Comparison of ENCODE assay signal across 22 cellular contexts in genomic region chr3:197595470-197596185, GRCh38. TPM values are rescaled to one million over a fixed set of nuclear protein-coding genes. Genes with fewer than 3 reads are reported as not detected.
DNase-seq lines count a peak whose midpoint lies in the region; ATAC-seq, FAIRE-seq and TF ChIP-seq lines count a peak whose summit lies in the region.
"Had no signal": no experiment of that assay in that cellular context is flagged by ENCODE, and none has a peak within 500 bp of the region (broad histone marks: within the 10 kb centered on the region; RNA-seq: fewer than 3 reads in every experiment).

No MANE protein-coding gene starts in this region.

- H3K4me3 ChIP-seq in HepG2 (replicated peaks in 1 of 3; ENCODE audit: insufficient read depth in 1 of 3, low read depth in 2 of 3, low read length in 3 of 3) = no peak overlapping the region
- H3K4me3 ChIP-seq in right lobe of liver = no peak overlapping the region
- no peak overlapping the region for H3K4me3 ChIP-seq in H1 (ENCODE audit: extremely low read depth in 1 of 4, insufficient read depth in 2 of 4, low read depth in 3 of 4, low read length in 4 of 4)
- no peak overlapping the region for H3K4me3 ChIP-seq in small intestine (ENCODE audit: low read depth in 1 of 2, low read length in 2 of 2)
- H3K4me3 ChIP-seq: gastrocnemius medialis, lower lobe of right lung, psoas muscle, thoracic aorta had no signal

- H3K56ac ChIP-seq in H1 (replicated peaks; ENCODE audit: insufficient read length, low read depth, low read length) = no peak overlapping the region

- H3K36me3 ChIP-seq in HepG2 (replicated peaks in 1 of 2; ENCODE audit: control insufficient read depth in 1 of 2, insufficient read depth in 2 of 2, low read length in 2 of 2) (no peaks in the 10 kb centered on the region), right lobe of liver (no peaks in the 10 kb centered on the region), H1 (ENCODE audit: control insufficient read depth in 2 of 4, insufficient read depth in 4 of 4, low read length in 3 of 4) (no peaks in the 10 kb centered on the region), small intestine (ENCODE audit: control insufficient read depth in 2 of 2, insufficient read depth in 2 of 2, low read length in 2 of 2) (no peaks in the 10 kb centered on the region)
- H3K36me3 ChIP-seq: gastrocnemius medialis, thoracic aorta had no signal

- no peak overlapping the region for H4K5ac ChIP-seq in H1 (ENCODE audit: insufficient read length, low read depth, low read length)

- peak overlapping the region; percentile 44; the same call in 1 of the 2 replicates for H2BK5ac ChIP-seq in H1 (ENCODE audit: low read depth, low read length)

- H3K4me2 ChIP-seq in HepG2 (ENCODE audit: low read depth, low read length) = no peak overlapping the region
- H3K4me2 ChIP-seq in H1 (ENCODE audit: insufficient read depth in 1 of 2, low read depth in 2 of 2, low read length in 2 of 2) = no peak overlapping the region

- TF ChIP-seq CTCF in HepG2 (CRISPR knock-in tag; IDR thresholded peaks at IDR 0.05) = no peak
- no peak for TF ChIP-seq CTCF in right lobe of liver (IDR thresholded peaks at IDR 0.05)
- TF ChIP-seq CTCF in H1 (IDR thresholded peaks at IDR 0.05; ENCODE audit: control extremely low read depth in 1 of 3, insufficient read depth in 1 of 3, low read depth in 1 of 3, low read length in 3 of 3) = no peak

- FAIRE-seq in HepG2 (lab: Jason Lieb, UNC) (no peak), H1 (lab: Jason Lieb, UNC) (no peak), small intestine (lab: Jason Lieb, UNC) (no peak)
- FAIRE-seq: GM12892 had no signal

- peak overlapping the region; percentile 82; the same call in 1 of the 2 replicates for H2BK20ac ChIP-seq in H1 (ENCODE audit: low read length)

- no peak overlapping the region for H3K18ac ChIP-seq in H1 (ENCODE audit: extremely low read depth, low read length)

- H3K27ac ChIP-seq in HepG2 (ENCODE audit: extremely low read length, insufficient read depth, low read length) (peak overlapping the region; percentile 21), right lobe of liver (no peak overlapping the region), H1 (ENCODE audit: low read depth, low read length) (no peak overlapping the region), small intestine (ENCODE audit: low read depth in 1 of 2, low read length in 1 of 2) (no peak overlapping the region)
- H3K27ac ChIP-seq: gastrocnemius medialis, HL-60, lower lobe of right lung, psoas muscle, thoracic aorta had no signal

- no peak overlapping the region for H4K91ac ChIP-seq in H1 (replicated peaks; ENCODE audit: insufficient read length, low read length)

- no peak overlapping the region for H4K8ac ChIP-seq in H1 (ENCODE audit: extremely low read depth, insufficient read depth, low read length)

- 93% methylated on average over 12 of the region's 12 CpGs for WGBS in HepG2 (ENCODE audit: low lambda C conversion rate)
- WGBS in right lobe of liver (ENCODE audit: insufficient coverage, low coverage, low lambda C conversion rate, missing lambda C conversion rate) = 73% methylated on average over 6 of the region's 12 CpGs
- WGBS in H1 (ENCODE audit: extremely low coverage in 1 of 2, insufficient coverage in 1 of 2, insufficient read length in 1 of 2, insufficient replicate concordance in 2 of 2, low coverage in 1 of 2, low lambda C conversion rate in 2 of 2, missing lambda C conversion rate in 1 of 2), 2 experiments = 77% methylated on average over 12 of the region's 12 CpGs; no CpG with 5 or more reads in 1 of the 2 experiments
- 64 to 80% (median 77%) methylated on average over 12 of the region's 12 CpGs for WGBS in small intestine, 3 donors

- TF ChIP-seq EP300 in HepG2 (IDR thresholded peaks at IDR 0.05; ENCODE audit: low read depth in 2 of 2, low read length in 2 of 2) = no peak
- TF ChIP-seq EP300 in HepG2 (CRISPR knock-in tag; IDR thresholded peaks at IDR 0.05; ENCODE audit: borderline replicate concordance) = no peak
- TF ChIP-seq EP300 in H1 (IDR thresholded peaks at IDR 0.05; ENCODE audit: borderline replicate concordance in 1 of 2, low read depth in 2 of 2, low read length in 2 of 2) = no peak

- H3K79me2 ChIP-seq in HepG2 (ENCODE audit: insufficient read depth, low read length) (no peaks in the 10 kb centered on the region), H1 (ENCODE audit: control insufficient read depth in 1 of 2, insufficient read depth in 2 of 2, low read length in 2 of 2) (no peaks in the 10 kb centered on the region)

- H2BK120ac ChIP-seq in H1 (replicated peaks; ENCODE audit: low read depth, low read length) = no peak overlapping the region

- no peaks in the 10 kb centered on the region for H3K27me3 ChIP-seq in HepG2 (ENCODE audit: control insufficient read depth in 1 of 2, insufficient read depth in 2 of 2, low read length in 2 of 2)
- H3K27me3 ChIP-seq in right lobe of liver = no peaks in the 10 kb centered on the region
- no peaks in the 10 kb centered on the region for H3K27me3 ChIP-seq in H1 (replicated peaks in 1 of 4; ENCODE audit: control insufficient read depth in 3 of 4, extremely low read depth in 1 of 4, insufficient read depth in 3 of 4, low read length in 3 of 4)
- no peaks in the 10 kb centered on the region for H3K27me3 ChIP-seq in small intestine (ENCODE audit: control insufficient read depth in 2 of 2, insufficient read depth in 2 of 2, low read length in 2 of 2)
- H3K27me3 ChIP-seq: gastrocnemius medialis had no signal

- no peak overlapping the region for H3K9ac ChIP-seq in HepG2 (ENCODE audit: insufficient read depth, low read depth, low read length)
- H3K9ac ChIP-seq in H1 (replicated peaks in 1 of 4; ENCODE audit: extremely low read depth in 1 of 4, low read depth in 3 of 4, low read length in 3 of 4) = no peak overlapping the region

- H3K4me1 ChIP-seq in HepG2 (ENCODE audit: insufficient read depth, low read length) = peaks cover 90% of the 10 kb centered on the region
- H3K4me1 ChIP-seq in right lobe of liver = peaks cover 0 to 49% (median 18%) of the 10 kb centered on the region in 4 donors
- peaks cover 0 to 6% (median 3%) of the 10 kb centered on the region in 4 experiments; a peak in 4 of 7 replicates for H3K4me1 ChIP-seq in H1 (replicated peaks in 1 of 4; ENCODE audit: control insufficient read depth in 3 of 4, insufficient read depth in 4 of 4, low read length in 3 of 4)
- H3K4me1 ChIP-seq in small intestine (ENCODE audit: control insufficient read depth in 2 of 2, insufficient read depth in 1 of 2, low read depth in 1 of 2, low read length in 1 of 2) = peaks cover 5% of the 10 kb centered on the region in 2 donors
- H3K4me1 ChIP-seq: gastrocnemius medialis, psoas muscle had no signal

- H4K20me1 ChIP-seq in HepG2 (ENCODE audit: insufficient read depth, low read length) (no peaks in the 10 kb centered on the region), H1 (replicated peaks in 1 of 2; ENCODE audit: control insufficient read depth in 1 of 2, insufficient read depth in 2 of 2, low read length in 2 of 2) (no peaks in the 10 kb centered on the region)

- no peak overlapping the region for H2BK12ac ChIP-seq in H1 (ENCODE audit: low read depth, low read length)

- TF ChIP-seq RAD21 in HepG2 (CRISPR knock-in tag; IDR thresholded peaks at IDR 0.05) (no peak), H1 (IDR thresholded peaks at IDR 0.05 in 1 of 2, conservative IDR thresholded peaks at IDR 0.05 in 1 of 2; ENCODE audit: low read depth in 2 of 2, low read length in 2 of 2) (no peak)

- no TSS peak for BruUV-seq in HepG2 (replicated peaks; lab: Mats Ljungman, UMichigan)

- in situ Hi-C loops in HepG2 (cut with HindIII; ENCODE audit: extremely low pct_ligation_motif_present, low pct_unique_long_range_greater_than_20kb) = no loop called here

- CTCF ChIA-PET in HepG2 (lab: Yijun Ruan, JAX; ENCODE audit: low intra/inter-chr PET ratio, low total read pairs) = no interaction called here
- CTCF ChIA-PET in H1 (lab: Charles Lee; ENCODE audit: partially characterized antibody) = interaction anchor here (0.9 to 1.5 kb wide), 7 partner anchors 9 to 77 kb away, joined by 3 to 4 read pairs (median 3); no protein-coding TSS in a partner anchor

- ATAC-seq in HepG2 (no peak), right lobe of liver (no peak), HG03571 (IDR thresholded peaks at IDR 0.05; ENCODE audit: unreplicated experiment) (no peak)
- ATAC-seq: esophagus mucosa, gastrocnemius medialis, lower lobe of right lung, psoas muscle had no signal

- DNase-seq in HepG2 (ENCODE audit: low spot score) (no peak), right lobe of liver (no peak), NCI-H2171 treated with DMSO at 0.1 percent for 48 hours (lab: John Stamatoyannopoulos, UW) (peak; percentile 98), H1 (ENCODE audit: low read depth in 1 of 2, low spot score in 2 of 2) (no peak), small intestine (peak; percentile 47), SK-N-DZ (ENCODE audit: low spot score) (no peak)
- no peak for DNase-seq in activated CD4-positive, CD25-positive, alpha-beta regulatory T cell treated with anti-CD3 and anti-CD28 coated beads, Interleukin-2, amount 50 U/mL, for 72 hours
- DNase-seq: activated CD4-positive, alpha-beta T cell treated with anti-CD3 and anti-CD28 coated beads for 1 hour; activated T-cell treated with anti-CD3 and anti-CD28 coated beads, Interleukin-2, amount 50 U/mL, for 48 hours; DMS53; effector CD8-positive, alpha-beta T cell; gastrocnemius medialis; lower lobe of right lung; NCI-H774; psoas muscle; stimulated activated CD4-positive, alpha-beta T cell treated with anti-CD3 and anti-CD28 coated beads, Interleukin-2, amount 100 ng/mL, for 48 hours; stimulated activated naive CD4-positive, alpha-beta T cell had no signal

- H3K9me3 ChIP-seq in HepG2 (ENCODE audit: low read length) = no peaks in the 10 kb centered on the region
- no peaks in the 10 kb centered on the region for H3K9me3 ChIP-seq in right lobe of liver
- H3K9me3 ChIP-seq in H1 (ENCODE audit: insufficient read depth in 2 of 2, low read depth in 1 of 2, low read length in 1 of 2) = no peaks in the 10 kb centered on the region
- no peaks in the 10 kb centered on the region for H3K9me3 ChIP-seq in small intestine (ENCODE audit: control insufficient read depth, low read depth)
- H3K9me3 ChIP-seq: gastrocnemius medialis, lower lobe of right lung, psoas muscle, thoracic aorta had no signal

- peak overlapping the region; percentile 72 for H2BK15ac ChIP-seq in H1 (ENCODE audit: low read length)

- no peak overlapping the region for H3K14ac ChIP-seq in H1 (ENCODE audit: insufficient read length)

- H3K23me2 ChIP-seq in H1 (ENCODE audit: low read depth, low read length) = no peaks in the 10 kb centered on the region

- H3K23ac ChIP-seq in H1 (ENCODE audit: insufficient read length) = no peak overlapping the region

- intact Hi-C loops in HepG2 (cut with micrococcal nuclease; ENCODE audit: unreplicated experiment) (no loop called here), right lobe of liver (cut with DNase I) (no loop called here)

- no peak overlapping the region for H2AK5ac ChIP-seq in H1 (ENCODE audit: low read depth, low read length)

- POLR2A ChIA-PET in HepG2 (lab: Yijun Ruan, JAX) = no interaction called here
- POLR2A ChIA-PET in H1 (lab: Charles Lee; ENCODE audit: partially characterized antibody) = interaction anchor here (1.0 to 1.1 kb wide), 2 partner anchors 12 to 21 kb away, joined by 3 read pairs; no protein-coding TSS in a partner anchor

- no peak overlapping the region for H3K4ac ChIP-seq in H1 (replicated peaks; ENCODE audit: insufficient read length, low read depth, low read length)

- no peak overlapping the region for H2AFZ ChIP-seq in HepG2 (ENCODE audit: low read length)
- no peak overlapping the region for H2AFZ ChIP-seq in H1 (ENCODE audit: low read length)

- H3K79me1 ChIP-seq in H1 (ENCODE audit: low read depth, low read length) = no peaks in the 10 kb centered on the region

- TF ChIP-seq POLR2A in HepG2 (IDR thresholded peaks at IDR 0.05; ENCODE audit: insufficient read depth in 1 of 2, low read depth in 2 of 2, low read length in 2 of 2) (no peak), right lobe of liver (IDR thresholded peaks at IDR 0.05) (no peak), H1 (IDR thresholded peaks at IDR 0.05; ENCODE audit: control extremely low read depth in 1 of 2, low read depth in 2 of 2, low read length in 2 of 2) (no peak)

RNA-seq across cellular contexts. Expression of gene BDH1, which starts 39.9 kb away (rescaled TPM):
- total RNA-seq in HepG2 (2016; rRNA removed; fragmentation: Illumina TruSeq; extraction: Trizol) = 21.2 and 26.9 TPM in 2 replicates
- 3.3 and 3.6 TPM in 2 replicates for total RNA-seq in HepG2 (2016; cell fraction: cytosol; rRNA removed; fragmentation: Illumina TruSeq; extraction: Trizol; ENCODE audit: low read depth)
- total RNA-seq in HepG2 (2016; cell fraction: insoluble cytoplasmic fraction; rRNA removed; fragmentation: Illumina TruSeq; extraction: Trizol) = 21.4 and 23.7 TPM in 2 replicates
- 5.1 and 6.3 TPM in 2 replicates for total RNA-seq in HepG2 (2016; cell fraction: membrane; rRNA removed; fragmentation: Illumina TruSeq; extraction: Trizol)
- 21.5 and 22.1 TPM in 2 replicates for total RNA-seq in HepG2 (2016; cell fraction: nucleus; rRNA removed; fragmentation: Illumina TruSeq; extraction: Trizol)
- 71.9 and 88.5 TPM in 2 replicates for polyA plus RNA-seq in HepG2 (2011; rRNA removed)
- polyA plus RNA-seq in HepG2 (2011; cell fraction: cytosol; rRNA removed) = 48.3 and 55.2 TPM in 2 replicates
- 155 and 175 TPM in 2 replicates for polyA plus RNA-seq in HepG2 (2011; cell fraction: nucleus; rRNA removed)
- polyA plus RNA-seq in HepG2 (2012) = 58.0 and 95.2 TPM in 2 replicates
- polyA plus RNA-seq in HepG2 (2016; cell fraction: cytosol; fragmentation: Illumina TruSeq; extraction: Trizol; ENCODE audit: low read depth) = 3.2 and 4.0 TPM in 2 replicates
- polyA plus RNA-seq in HepG2 (2016; cell fraction: insoluble cytoplasmic fraction; fragmentation: Illumina TruSeq; extraction: Trizol; ENCODE audit: low read depth) = 25.8 and 27.9 TPM in 2 replicates
- 5.6 and 5.9 TPM in 2 replicates for polyA plus RNA-seq in HepG2 (2016; cell fraction: membrane; fragmentation: Illumina TruSeq; extraction: Trizol; ENCODE audit: low read depth)
- polyA plus RNA-seq in HepG2 (2016; cell fraction: nucleus; fragmentation: Illumina TruSeq; extraction: Trizol; ENCODE audit: insufficient read depth, low read depth) = 56.0 and 59.9 TPM in 2 replicates
- 7.9 and 48.3 TPM in 2 replicates for polyA minus RNA-seq in HepG2 (2011; rRNA and poly(A)+ RNA removed; ENCODE audit: low replicate concordance)
- 15.6 and 18.9 TPM in 2 replicates for polyA minus RNA-seq in HepG2 (2011; cell fraction: cytosol; rRNA and poly(A)+ RNA removed)
- 54.7 and 82.6 TPM in 2 replicates for polyA minus RNA-seq in HepG2 (2011; cell fraction: nucleus; rRNA and poly(A)+ RNA removed)
- total RNA-seq in right lobe of liver = 100 to 1,000 TPM in 5 of 6 experiments, 10 to 100 TPM in 1; 65.5 to 366 (median 233) TPM
- 24.0 and 27.2 TPM in 2 replicates for total RNA-seq in H1 (2021; fragmentation: NEBNext Ultra II Directional; extraction: Animal tissue kit (Norgen Biotek cat#: 25700))
- polyA plus RNA-seq in H1 (2011; rRNA removed) = 27.7 and 28.1 TPM in 2 replicates
- polyA plus RNA-seq in H1 (2011; cell fraction: cytosol; rRNA removed) = 35.9 TPM
- 45.8 TPM for polyA plus RNA-seq in H1 (2011; cell fraction: nucleus; rRNA removed)
- 21.0 to 34.8 TPM (median 31.0 TPM) in 4 replicates for polyA plus RNA-seq in H1 (2012, experiment 1 of 2)
- 18.8 TPM for polyA plus RNA-seq in H1 (2012, experiment 2 of 2)
- polyA plus RNA-seq in H1 (2013, experiment 1 of 2) = 16.2 TPM
- 14.6 TPM for polyA plus RNA-seq in H1 (2013, experiment 2 of 2)
- polyA minus RNA-seq in H1 (2011; rRNA and poly(A)+ RNA removed) = 28.8 and 37.6 TPM in 2 replicates
- polyA minus RNA-seq in H1 (2011; cell fraction: cytosol; rRNA and poly(A)+ RNA removed) = 12.6 TPM
- polyA minus RNA-seq in H1 (2011; cell fraction: nucleus; rRNA and poly(A)+ RNA removed) = 26.3 TPM
- polyA plus RNA-seq in small intestine = 100 to 1,000 TPM in 1 of 3 donors, 10 to 100 TPM in 2; 71.1 to 101 (median 84.1) TPM
- polyA plus RNA-seq in SK-N-DZ (2014; cell fraction: cytosol; rRNA removed) = 36.4 and 40.1 TPM in 2 replicates
- polyA plus RNA-seq in SK-N-DZ (2014; cell fraction: nucleus; rRNA removed) = 57.0 and 76.4 TPM in 2 replicates

Comparison
In these comparisons a context has a peak if more than half of its experiments do, and no peak if none do; other contexts are left out.
1. DNase-seq: peak in NCI-H2171 treated with DMSO at 0.1 percent for 48 hours (single experiment) and small intestine (single experiment); none in HepG2 (single experiment), right lobe of liver (0 of 3), H1 (0 of 2), SK-N-DZ (single experiment) and activated CD4-positive, CD25-positive, alpha-beta regulatory T cell treated with anti-CD3 and anti-CD28 coated beads, Interleukin-2, amount 50 U/mL, for 72 hours (single experiment).